ENCODE assay signal across 12 cellular contexts in genomic region chr6:167676666-167677421, GRCh38.
DNase-seq lines count a peak whose midpoint lies in the region; ATAC-seq and TF ChIP-seq lines count a peak whose summit lies in the region.
"Had no signal": no experiment of that assay in that cellular context is flagged by ENCODE, and none has a peak within 500 bp of the region (broad histone marks: within the 10 kb centered on the region; RNA-seq: fewer than 3 reads in every experiment).

No MANE protein-coding gene starts in this region.

- no peak overlapping the region for H2AFZ ChIP-seq in neuron (ENCODE audit: low read depth, low read length)

- H3K36me3 ChIP-seq in A673 (ENCODE audit: insufficient read depth, low read length, poor library complexity, severe bottlenecking) (no peaks in the 10 kb centered on the region), neuron (ENCODE audit: insufficient read depth, low read length) (no peaks in the 10 kb centered on the region)
- H3K36me3 ChIP-seq: uterus had no signal

- intact Hi-C loops in A673 (cut with micrococcal nuclease; ENCODE audit: unreplicated experiment) (no loop called here), left ventricle myocardium superior (cut with micrococcal nuclease) (no loop called here)

- TF ChIP-seq CTCF in A673 (conservative IDR thresholded peaks at IDR 0.05; ENCODE audit: low read depth, low read length) = no peak

- DNase-seq in A673 (ENCODE audit: low spot score) (peak; percentile 37), SW480 (ENCODE audit: low spot score) (peak; percentile 19), left ventricle myocardium superior (peak; percentile 59), NCI-H446 treated with DMSO at 0.1 percent for 48 hours (lab: John Stamatoyannopoulos, UW) (no peak), erythroblast (lab: John Stamatoyannopoulos, UW) (no peak), Kasumi-1 (lab: John Stamatoyannopoulos, UW) (no peak), H4 (ENCODE audit: low spot score) (no peak)
- DNase-seq: IMR-90, NCI-H82 had no signal

- H3K9me3 ChIP-seq in A673 (ENCODE audit: low read depth, low read length, poor library complexity, severe bottlenecking) (no peaks in the 10 kb centered on the region), neuron (ENCODE audit: low read length) (no peaks in the 10 kb centered on the region)
- H3K9me3 ChIP-seq: uterus had no signal

- no peaks in the 10 kb centered on the region for H3K27me3 ChIP-seq in A673 (replicated peaks; ENCODE audit: insufficient read depth, low read depth, low read length, poor library complexity)
- no peaks in the 10 kb centered on the region for H3K27me3 ChIP-seq in neuron (ENCODE audit: insufficient read depth, low read length)
- H3K27me3 ChIP-seq: uterus had no signal

- POLR2A ChIA-PET in A673 (lab: Charles Lee; ENCODE audit: low non-redundant PET) = no interaction called here

- ATAC-seq in left ventricle myocardium superior = peak; percentile 74

- H3K4me3 ChIP-seq in A673 (ENCODE audit: low read depth, low read length, poor library complexity, severe bottlenecking) (no peak overlapping the region), neuron (ENCODE audit: low read length) (peak overlapping the region; percentile 80)
- H3K4me3 ChIP-seq: skin epidermis, uterus had no signal

- peaks cover 17% of the 10 kb centered on the region for H3K4me1 ChIP-seq in A673 (ENCODE audit: insufficient read depth, low read length, poor library complexity, severe bottlenecking)
- H3K4me1 ChIP-seq in neuron (ENCODE audit: insufficient read depth, low read length) = peaks cover 54% of the 10 kb centered on the region
- H3K4me1 ChIP-seq: uterus had no signal

- no peak overlapping the region for H3K27ac ChIP-seq in A673 (ENCODE audit: low read depth, low read length, poor library complexity, severe bottlenecking)

- TF ChIP-seq POLR2A in erythroblast (IDR thresholded peaks at IDR 0.05; ENCODE audit: low read length) = no peak

- no TSS peak for BruUV-seq in A673 (replicated peaks; lab: Mats Ljungman, UMichigan)

- CTCF ChIA-PET in A673 (lab: Charles Lee) = no interaction called here

Comparison
In these comparisons a context has a peak if more than half of its experiments do, and no peak if none do; other contexts are left out.
1. DNase-seq: peak in A673 (single experiment), SW480 (single experiment) and left ventricle myocardium superior (single experiment); none in NCI-H446 treated with DMSO at 0.1 percent for 48 hours (single experiment), erythroblast (0 of 2), Kasumi-1 (0 of 2) and H4 (single experiment).